ENCODE assay signal across 11 cellular contexts in genomic region chr2:9637330-9637729, GRCh38. TPM values are rescaled to one million over a fixed set of nuclear protein-coding genes. Genes with fewer than 3 reads are reported as not detected.
DNase-seq lines count a peak whose midpoint lies in the region; ATAC-seq and TF ChIP-seq lines count a peak whose summit lies in the region.
"Had no signal": no experiment of that assay in that cellular context is flagged by ENCODE, and none has a peak within 500 bp of the region (broad histone marks: within the 10 kb centered on the region; RNA-seq: fewer than 3 reads in every experiment).

No MANE protein-coding gene starts in this region.

- no peaks in the 10 kb centered on the region for H3K9me3 Mint-ChIP-seq in osteocyte (ENCODE audit: unreplicated experiment)
- H3K9me3 Mint-ChIP-seq: IgD-negative memory B cell had no signal

- in situ Hi-C loops in Panc1 (cut with HindIII; ENCODE audit: low pct_unique_long_range_greater_than_20kb, low sequenced_read_pairs), result no loop called here

- POLR2A ChIA-PET in Panc1 (lab: Charles Lee), result interaction anchor here (0.7 to 1.5 kb wide), 2 partner anchors 18 to 20 kb away, joined by 3 to 5 read pairs; no protein-coding TSS in a partner anchor

- H3K4me3 Mint-ChIP-seq in osteocyte (ENCODE audit: unreplicated experiment), result peak overlapping the region; percentile 10
- H3K4me3 Mint-ChIP-seq: IgD-negative memory B cell had no signal

- no peaks in the 10 kb centered on the region for H3K9me3 ChIP-seq in Panc1 (ENCODE audit: control insufficient read depth, insufficient read depth, low read depth, low read length)
- H3K9me3 ChIP-seq: thoracic aorta had no signal

- H3K27me3 Mint-ChIP-seq in osteocyte (ENCODE audit: unreplicated experiment), result no peaks in the 10 kb centered on the region

- H3K27ac ChIP-seq in Panc1 (ENCODE audit: low read length) (peak overlapping the region; percentile 86), epithelial cell of prostate (peak overlapping the region; percentile 5)
- H3K27ac ChIP-seq: thoracic aorta had no signal

- CTCF ChIA-PET in Panc1 (lab: Charles Lee), result no interaction called here

- H3K27ac Mint-ChIP-seq in osteocyte (ENCODE audit: unreplicated experiment), result peak overlapping the region; percentile 68
- H3K27ac Mint-ChIP-seq: IgD-negative memory B cell had no signal

- H3K36me3 ChIP-seq in Panc1 (ENCODE audit: control insufficient read depth, insufficient read depth, low read length), result no peaks in the 10 kb centered on the region
- H3K36me3 ChIP-seq: thoracic aorta had no signal

- intact Hi-C loops in Panc1 (cut with micrococcal nuclease; ENCODE audit: unreplicated experiment), result loop anchor here (10.0 kb wide), 1 partner anchor 157 kb away; no protein-coding TSS in a partner anchor

- H3K4me3 ChIP-seq in Panc1 (ENCODE audit: low read depth in 2 of 2, low read length in 2 of 2), result no peak overlapping the region
- H3K4me3 ChIP-seq: thoracic aorta had no signal

- TF ChIP-seq CTCF in Panc1 (IDR thresholded peaks at IDR 0.05), result no peak
- no peak for TF ChIP-seq CTCF in osteocyte (IDR thresholded peaks at IDR 0.05)

- ATAC-seq in GM18502 (IDR thresholded peaks at IDR 0.05; ENCODE audit: poor library complexity, unreplicated experiment), result peak; percentile 47
- ATAC-seq in Panc1, result peak; percentile 55

- no peaks in the 10 kb centered on the region for H3K27me3 ChIP-seq in Panc1 (ENCODE audit: control insufficient read depth, insufficient read depth, low read length)

- H3K4me1 ChIP-seq in Panc1 (ENCODE audit: control insufficient read depth, insufficient read depth, low read length), result peaks cover 87% of the 10 kb centered on the region

- no TSS peak for BruUV-seq in Panc1 (replicated peaks; lab: Mats Ljungman, UMichigan)

- H3K36me3 Mint-ChIP-seq in osteocyte (ENCODE audit: unreplicated experiment), result no peaks in the 10 kb centered on the region
- H3K36me3 Mint-ChIP-seq: IgD-negative memory B cell had no signal

- H3K4me1 Mint-ChIP-seq in osteocyte (ENCODE audit: unreplicated experiment), result peaks cover 62% of the 10 kb centered on the region

- DNase-seq in Panc1 (ENCODE audit: low read depth, low spot score) (no peak), epithelial cell of prostate (ENCODE audit: low read depth, low spot score) (no peak), osteocyte (ENCODE audit: extremely low spot score, unreplicated experiment) (no peak), SHP77 treated with DMSO at 0.1 percent for 48 hours (lab: John Stamatoyannopoulos, UW) (no peak), NCI-H345 treated with DMSO at 0.1 percent for 48 hours (lab: John Stamatoyannopoulos, UW; ENCODE audit: unreplicated experiment) (no peak)
- no peak for DNase-seq in stimulated activated CD4-positive, alpha-beta T cell treated with anti-CD3 and anti-CD28 coated beads, Interleukin-2, amount 100 ng/mL, for 24 hours
- DNase-seq: activated gamma-delta T cell, NCI-H524 had no signal

RNA-seq across cellular contexts. Expression of gene YWHAQ, which starts 6.5 kb away (rescaled TPM):
- total RNA-seq in Panc1 (2021; ENCODE audit: unreplicated experiment) (683 TPM), osteocyte (296 and 307 TPM in 2 replicates)
- 719 TPM for polyA plus RNA-seq in Panc1 (2012; ENCODE audit: insufficient read length)
